Comparison of ENCODE assay signal across 10 cellular contexts in genomic region chr1:15155760-15156743, GRCh38. TPM values are rescaled to one million over a fixed set of nuclear protein-coding genes. Genes with fewer than 3 reads are reported as not detected.
DNase-seq lines count a peak whose midpoint lies in the region; ATAC-seq and TF ChIP-seq lines count a peak whose summit lies in the region.
"Had no signal": no experiment of that assay in that cellular context is flagged by ENCODE, and none has a peak within 500 bp of the region (broad histone marks: within the 10 kb centered on the region; RNA-seq: fewer than 3 reads in every experiment).

No MANE protein-coding gene starts in this region.

- peaks cover 20% of the 10 kb centered on the region for H3K4me1 Mint-ChIP-seq in glutamatergic neuron (ENCODE audit: low read depth, unreplicated experiment)

- ATAC-seq in upper lobe of left lung (ENCODE audit: low FRiP score in 2 of 2) (no peak), HG03095 (IDR thresholded peaks at IDR 0.05; ENCODE audit: unreplicated experiment) (no peak)

- H3K9me3 Mint-ChIP-seq in glutamatergic neuron (ENCODE audit: unreplicated experiment): peaks cover 11% of the 10 kb centered on the region

- CTCF ChIA-PET in RWPE1 (lab: Yijun Ruan, JAX): interaction anchor here (0.6 to 1.6 kb wide), 5 partner anchors 22 to 315 kb away, joined by 3 to 4 read pairs (median 3); no protein-coding TSS in a partner anchor

- WGBS in upper lobe of left lung, 2 donors: 68 to 69% methylated on average over 7 to 14 of the region's 14 CpGs

- H3K27me3 Mint-ChIP-seq in glutamatergic neuron (ENCODE audit: unreplicated experiment): peaks cover 11% of the 10 kb centered on the region

- no peak for TF ChIP-seq EP300 in upper lobe of left lung (IDR thresholded peaks at IDR 0.05)

- H3K4me3 ChIP-seq in left ventricle myocardium inferior: peak overlapping the region; percentile 87
- H3K4me3 ChIP-seq in upper lobe of left lung: peak overlapping the region in 2 of 4 donors; percentile 13 to 28

- no peak for TF ChIP-seq POLR2A in upper lobe of left lung (IDR thresholded peaks at IDR 0.05)

- no peak for DNase-seq in left ventricle myocardium inferior
- DNase-seq in cardiac septum (ENCODE audit: low spot score): no peak
- no peak for DNase-seq in RWPE1 (ENCODE audit: low spot score)
- peak; percentile 26 for DNase-seq in glutamatergic neuron
- no peak for DNase-seq in upper lobe of left lung
- DNase-seq in stimulated activated naive CD4-positive, alpha-beta T cell (lab: John Stamatoyannopoulos, UW): no peak
- no peak for DNase-seq in NCI-H1092 (lab: John Stamatoyannopoulos, UW)
- DNase-seq: COR-L47, NCI-H526 treated with DMSO at 0.1 percent for 48 hours had no signal

- H3K36me3 Mint-ChIP-seq in glutamatergic neuron (ENCODE audit: unreplicated experiment): no peaks in the 10 kb centered on the region

- H3K27me3 ChIP-seq in left ventricle myocardium inferior (ENCODE audit: low read depth) (no peaks in the 10 kb centered on the region), upper lobe of left lung (peaks cover 0 to 4% (median 2%) of the 10 kb centered on the region in 4 donors)

- no peaks in the 10 kb centered on the region for H3K36me3 ChIP-seq in left ventricle myocardium inferior
- no peaks in the 10 kb centered on the region for H3K36me3 ChIP-seq in upper lobe of left lung

- H3K27ac Mint-ChIP-seq in glutamatergic neuron (ENCODE audit: unreplicated experiment): peak overlapping the region; percentile 59

- intact Hi-C loops in left ventricle myocardium inferior (cut with micrococcal nuclease) (loop anchor here (10.0 kb wide), 1 partner anchor 119 kb away; no protein-coding TSS in a partner anchor), cardiac septum (cut with DNase I) (loop anchor here (10.0 kb wide), 1 partner anchor 259 kb away; no protein-coding TSS in a partner anchor)

- TF ChIP-seq CTCF in left ventricle myocardium inferior (IDR thresholded peaks at IDR 0.05; ENCODE audit: borderline replicate concordance) (no peak), RWPE1 (conservative IDR thresholded peaks at IDR 0.05; ENCODE audit: low read depth) (no peak), glutamatergic neuron (IDR thresholded peaks at IDR 0.05; ENCODE audit: partially characterized antibody, unreplicated experiment) (no peak), upper lobe of left lung (IDR thresholded peaks at IDR 0.05) (no peak)

- POLR2A ChIA-PET in RWPE1 (lab: Yijun Ruan, JAX; ENCODE audit: low non-redundant PET): no interaction called here

- H3K4me1 ChIP-seq in left ventricle myocardium inferior: peaks cover 82% of the 10 kb centered on the region
- peaks cover 25 to 64% (median 58%) of the 10 kb centered on the region in 4 donors for H3K4me1 ChIP-seq in upper lobe of left lung

- H3K27ac ChIP-seq in left ventricle myocardium inferior (replicated peaks): peak overlapping the region; percentile 86
- peak overlapping the region; percentile 88 for H3K27ac ChIP-seq in RWPE1
- peak overlapping the region; percentile 88 to 93 (median 90) for H3K27ac ChIP-seq in upper lobe of left lung

- no peak overlapping the region for H3K4me3 Mint-ChIP-seq in glutamatergic neuron (ENCODE audit: unreplicated experiment)

- H3K9me3 ChIP-seq in left ventricle myocardium inferior (replicated peaks): no peaks in the 10 kb centered on the region
- H3K9me3 ChIP-seq in upper lobe of left lung: no peaks in the 10 kb centered on the region

RNA-seq across cellular contexts. Expression of gene TMEM51, which starts 2.5 kb away (rescaled TPM):
- total RNA-seq in left ventricle myocardium inferior: 4.1 TPM
- 2.8 TPM for total RNA-seq in cardiac septum
- 3.2 TPM for total RNA-seq in glutamatergic neuron (ENCODE audit: unreplicated experiment)
- total RNA-seq in upper lobe of left lung: 10 to 100 TPM in 4 of 6 donors, 1 to 10 TPM in 2; 6.3 to 22.4 (median 14.6) TPM
